25 cellular contexts compared by ENCODE assay signal in the genomic region with DNA sequence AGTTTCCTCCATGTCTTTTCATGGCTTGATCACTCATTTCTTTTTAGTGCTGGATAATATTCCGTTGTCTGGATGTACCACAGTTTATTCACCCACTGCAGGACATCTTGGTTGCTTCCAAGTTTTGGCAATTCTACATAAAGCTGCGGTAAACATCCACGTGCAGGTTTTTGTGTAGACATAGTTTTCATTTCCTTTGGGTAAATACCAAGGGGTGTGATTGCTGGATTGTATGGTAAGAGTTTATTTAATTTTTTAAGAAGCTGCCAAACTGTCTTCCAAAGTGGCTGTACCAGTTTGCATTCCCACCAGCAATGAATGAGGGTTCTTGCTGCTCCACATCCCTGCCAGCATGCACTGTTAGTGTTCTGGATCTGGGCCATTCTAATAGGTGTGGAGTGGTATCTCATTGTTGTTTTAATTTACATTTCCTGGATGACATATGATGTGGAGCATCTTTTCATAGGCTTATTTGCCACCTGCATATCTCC.
"Had no signal": no experiment of that assay in that cellular context is flagged by ENCODE, and none has a peak within 500 bp of the region (broad histone marks: within the 10 kb centered on the region; RNA-seq: fewer than 3 reads in every experiment).

No MANE protein-coding gene starts in this region.

- H3K9ac ChIP-seq: neural progenitor cell had no signal

- H3K9me3 Mint-ChIP-seq: activated naive CD4-positive, alpha-beta T cell treated with anti-CD3 and anti-CD28 coated beads, Interleukin-2, amount 50 U/mL, for 72 hours; activated T-cell treated with anti-CD3 and anti-CD28 coated beads, Interleukin-2, amount 50 U/mL, for 24 hours; activated T-helper 17 cell treated with anti-CD3 and anti-CD28 coated beads, Interleukin-2, amount 50 U/mL, for 72 hours; naive thymus-derived CD4-positive, alpha-beta T cell; neural progenitor cell; stimulated activated memory B cell treated with anti-CD40 and anti-IgM and Interleukin-4, amounts not matched to agents 10 μg/mL and 1 μg/mL and 100 μg/mL, for 72 hours had no signal

- H3K4me2 ChIP-seq: neural progenitor cell, smooth muscle cell had no signal

- H2AFZ ChIP-seq: neural progenitor cell had no signal

- H3K4me3 Mint-ChIP-seq: activated CD8-positive, alpha-beta T cell treated with anti-CD3 and anti-CD28 coated beads, Interleukin-2, amount 10 ng/mL, durations not matched to agents 7 days and 5 days; activated T-cell treated with anti-CD3 and anti-CD28 coated beads, Interleukin-2, amount 50 U/mL, for 24 hours; activated T-helper 17 cell treated with anti-CD3 and anti-CD28 coated beads, Interleukin-2, amount 50 U/mL, for 72 hours; naive thymus-derived CD4-positive, alpha-beta T cell; neural progenitor cell; stimulated activated memory B cell treated with anti-CD40 and anti-IgM and Interleukin-4, amounts not matched to agents 10 μg/mL and 1 μg/mL and 100 μg/mL, for 72 hours had no signal

- H3K27ac Mint-ChIP-seq: activated CD8-positive, alpha-beta T cell treated with anti-CD3 and anti-CD28 coated beads, Interleukin-2, amount 10 ng/mL, durations not matched to agents 7 days and 5 days; activated naive CD4-positive, alpha-beta T cell treated with anti-CD3 and anti-CD28 coated beads, Interleukin-2, amount 50 U/mL, for 72 hours; activated T-cell treated with anti-CD3 and anti-CD28 coated beads, Interleukin-2, amount 50 U/mL, for 24 hours; activated T-helper 17 cell treated with anti-CD3 and anti-CD28 coated beads, Interleukin-2, amount 50 U/mL, for 72 hours; naive thymus-derived CD4-positive, alpha-beta T cell; neural progenitor cell; stimulated activated memory B cell treated with anti-CD40 and anti-IgM and Interleukin-4, amounts not matched to agents 10 μg/mL and 1 μg/mL and 100 μg/mL, for 72 hours had no signal

- H3K4me1 ChIP-seq: adrenal gland, ascending aorta, suprapubic skin had no signal

- H3K9me3 ChIP-seq: adrenal gland, ascending aorta, left ventricle myocardium inferior, stomach, suprapubic skin, tibial nerve had no signal

- H3K27me3 ChIP-seq: adrenal gland, ascending aorta, neural progenitor cell, stomach, tibial nerve had no signal

- H3K27ac ChIP-seq: adrenal gland, ascending aorta, left ventricle myocardium inferior, neural progenitor cell, stomach, suprapubic skin, tibial nerve, WERI-Rb-1 had no signal

- ATAC-seq: activated CD8-positive, alpha-beta T cell treated with anti-CD3 and anti-CD28 coated beads, Interleukin-2, amount 10 ng/mL, durations not matched to agents 7 days and 5 days; activated naive CD4-positive, alpha-beta T cell treated with anti-CD3 and anti-CD28 coated beads, Interleukin-2, amount 50 U/mL, for 72 hours; activated T-helper 17 cell treated with anti-CD3 and anti-CD28 coated beads, Interleukin-2, amount 50 U/mL, for 72 hours; naive thymus-derived CD4-positive, alpha-beta T cell; sciatic nerve; stimulated activated memory B cell treated with anti-CD40 and anti-IgM and Interleukin-4, amounts not matched to agents 10 μg/mL and 1 μg/mL and 100 μg/mL, for 72 hours had no signal

- H3K36me3 ChIP-seq: adrenal gland, ascending aorta, left ventricle myocardium inferior, neural progenitor cell, stomach, suprapubic skin, tibial nerve, WERI-Rb-1 had no signal

- H3K36me3 Mint-ChIP-seq: activated naive CD4-positive, alpha-beta T cell treated with anti-CD3 and anti-CD28 coated beads, Interleukin-2, amount 50 U/mL, for 72 hours; naive thymus-derived CD4-positive, alpha-beta T cell; stimulated activated memory B cell treated with anti-CD40 and anti-IgM and Interleukin-4, amounts not matched to agents 10 μg/mL and 1 μg/mL and 100 μg/mL, for 72 hours had no signal

- H3K4me3 ChIP-seq: adrenal gland, ascending aorta, left ventricle myocardium inferior, neural progenitor cell, smooth muscle cell, stomach, suprapubic skin, tibial nerve had no signal

- DNase-seq: activated CD4-positive, alpha-beta T cell treated with anti-CD3 and anti-CD28 coated beads for 1 hour; activated CD4-positive, alpha-beta T cell treated with anti-CD3 and anti-CD28 coated beads, Interleukin-2, amount 50 U/mL, for 1 hour; activated CD8-positive, alpha-beta T cell treated with anti-CD3 and anti-CD28 coated beads, Interleukin-2, amount 10 ng/mL, durations not matched to agents 7 days and 5 days; activated T-cell treated with anti-CD3 and anti-CD28 coated beads, Interleukin-2, amount 50 U/mL, for 24 hours; adrenal gland; central memory CD4-positive, alpha-beta T cell; dermis blood vessel endothelial cell; effector CD8-positive, alpha-beta T cell; glutamatergic neuron; hippocampal formation; kidney glomerular epithelial cell; left ventricle myocardium inferior; naive thymus-derived CD4-positive, alpha-beta T cell; stimulated activated CD4-positive, alpha-beta T cell treated with anti-CD3 and anti-CD28 coated beads, Interleukin-15, amount 100 ng/mL, for 24 hours; stomach; WERI-Rb-1 had no signal

- H3K4me1 Mint-ChIP-seq: activated T-helper 17 cell treated with anti-CD3 and anti-CD28 coated beads, Interleukin-2, amount 50 U/mL, for 72 hours; naive thymus-derived CD4-positive, alpha-beta T cell; stimulated activated memory B cell treated with anti-CD40 and anti-IgM and Interleukin-4, amounts not matched to agents 10 μg/mL and 1 μg/mL and 100 μg/mL, for 72 hours had no signal
